Comparison of ENCODE assay signal across 8 cellular contexts in the genomic region with DNA sequence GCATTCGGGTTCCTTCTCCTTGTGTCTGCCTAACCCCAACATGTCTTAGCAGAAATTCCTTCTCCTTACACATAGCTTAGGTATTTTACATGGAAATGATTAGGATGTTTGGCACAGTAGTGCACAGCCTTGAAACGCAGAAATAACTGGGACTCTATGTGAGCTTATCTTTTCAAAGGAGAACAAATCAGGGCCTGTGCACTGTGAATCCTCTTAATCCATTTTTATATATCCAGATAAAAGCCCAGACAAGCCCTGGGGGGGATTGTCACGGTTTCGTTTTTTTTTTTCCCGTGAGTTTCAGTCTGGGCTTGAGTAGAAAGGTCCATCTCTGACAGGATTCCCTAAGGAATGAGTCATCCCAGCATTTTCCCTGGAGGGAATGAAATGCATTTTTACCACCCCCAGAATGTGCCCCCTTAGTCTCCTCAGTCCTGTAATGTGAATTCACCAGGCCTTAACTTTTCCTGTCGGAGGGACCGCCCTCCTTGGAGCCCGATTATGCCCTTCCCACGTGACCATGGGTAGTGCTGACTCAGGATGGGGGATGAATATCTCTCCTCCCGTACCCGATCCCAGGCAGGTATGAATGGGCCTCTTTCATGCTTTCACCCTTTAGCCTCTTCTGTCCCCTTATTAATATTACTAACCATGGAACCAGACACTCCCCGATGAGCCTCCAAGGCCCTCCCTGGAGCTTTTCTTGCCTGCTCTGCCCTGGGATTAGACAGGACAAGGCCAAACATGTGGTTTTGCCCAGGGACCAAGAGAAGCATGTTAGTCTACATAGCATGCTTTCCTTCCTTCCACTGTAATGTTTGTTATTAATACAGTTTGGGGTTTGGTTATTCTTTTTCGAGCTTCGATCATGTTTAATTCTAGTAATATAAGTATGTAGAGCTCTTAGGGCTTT. TPM values are rescaled to one million over a fixed set of nuclear protein-coding genes. Genes with fewer than 3 reads are reported as not detected.
A peak's percentile ranks its signal among the peaks of the same experiment; 100 is the strongest.
DNase-seq lines count a peak whose midpoint lies in the region; ATAC-seq, FAIRE-seq and TF ChIP-seq lines count a peak whose summit lies in the region.

No MANE protein-coding gene starts in this region.

- peak overlapping the region in 1 of 10 experiments; percentile 16; a peak in 2 of 20 replicates for H3K4me3 ChIP-seq in BLaER1 treated with 17β-estradiol and CSF1 and Interleukin-3, amounts not matched to agents 10 nM and 100 nM
- peak overlapping the region; percentile 23 for H3K4me3 ChIP-seq in SJCRH30
- peak overlapping the region; percentile 40 for H3K4me3 ChIP-seq in fibroblast of the aortic adventitia (ENCODE audit: low read depth, low read length)
- no peak overlapping the region for H3K4me3 ChIP-seq in ovary

- H3K27ac ChIP-seq in BLaER1 treated with 17β-estradiol and CSF1 and Interleukin-3, amounts not matched to agents 10 nM and 100 nM = peak overlapping the region in 10 of 11 experiments; percentile 9 to 97 (median 60); a peak in 20 of 22 replicates
- peak overlapping the region; percentile 94 for H3K27ac ChIP-seq in SJCRH30
- peak overlapping the region; percentile 9 to 63 for H3K27ac ChIP-seq in ovary

- intact Hi-C loops in ovary (cut with DNase I) = loop anchor here in 3 of 4 donors (2.0 to 10.0 kb wide), 5 partner anchors 18 to 298 kb away; no protein-coding TSS in a partner anchor

- no peak for ATAC-seq in GM18907 (IDR thresholded peaks at IDR 0.05; ENCODE audit: unreplicated experiment)

- FAIRE-seq in GM19239 (lab: Jason Lieb, UNC) = no peak

- peaks cover 11 to 100% (median 94%) of the 10 kb centered on the region in 11 experiments; a peak in 21 of 22 replicates for H3K36me3 ChIP-seq in BLaER1 treated with 17β-estradiol and CSF1 and Interleukin-3, amounts not matched to agents 10 nM and 100 nM
- H3K36me3 ChIP-seq in SJCRH30 = peaks cover 8% of the 10 kb centered on the region
- no peaks in the 10 kb centered on the region for H3K36me3 ChIP-seq in ovary

- H3K4me2 ChIP-seq in BLaER1 treated with 17β-estradiol and CSF1 and Interleukin-3, amounts not matched to agents 10 nM and 100 nM = peak overlapping the region; percentile 51 to 97 (median 86)

- WGBS in ovary, 3 donors = 10 to 19% (median 11%) methylated on average over 14 of the region's 14 CpGs

- no peaks in the 10 kb centered on the region for H3K27me3 ChIP-seq in BLaER1 treated with 17β-estradiol and CSF1 and Interleukin-3, amounts not matched to agents 10 nM and 100 nM
- H3K27me3 ChIP-seq in SJCRH30 (no peaks in the 10 kb centered on the region), ovary (no peaks in the 10 kb centered on the region)

- H3K4me1 ChIP-seq in BLaER1 treated with 17β-estradiol and CSF1 and Interleukin-3, amounts not matched to agents 10 nM and 100 nM = peaks cover 70 to 100% (median 89%) of the 10 kb centered on the region in 10 experiments
- H3K4me1 ChIP-seq in SJCRH30 (peaks cover 44% of the 10 kb centered on the region), ovary (ENCODE audit: insufficient read depth) (peaks cover 7% of the 10 kb centered on the region)

- H3K9me3 ChIP-seq in BLaER1 treated with 17β-estradiol and CSF1 and Interleukin-3, amounts not matched to agents 10 nM and 100 nM (replicated peaks in 1 of 11) = no peaks in the 10 kb centered on the region
- H3K9me3 ChIP-seq in SJCRH30 (replicated peaks) = no peaks in the 10 kb centered on the region
- no peaks in the 10 kb centered on the region for H3K9me3 ChIP-seq in ovary

- DNase-seq in SJCRH30 (peak; percentile 95 to 97), fibroblast of the aortic adventitia (ENCODE audit: low read depth) (peak; percentile 96), ovary (peak in 3 of 5 donors; percentile 47 to 65 (median 59)), SK-N-DZ (ENCODE audit: low spot score) (no peak), GM19239 (ENCODE audit: insufficient read length, low spot score) (no peak)
- no peak for DNase-seq in stimulated activated naive CD4-positive, alpha-beta T cell (lab: John Stamatoyannopoulos, UW)

- TF ChIP-seq CTCF in fibroblast of the aortic adventitia (IDR thresholded peaks at IDR 0.05; ENCODE audit: insufficient read depth, low read length) (no peak), ovary (IDR thresholded peaks at IDR 0.05) (no peak)

- TF ChIP-seq EP300 in ovary (IDR thresholded peaks at IDR 0.05) = no peak

- peak overlapping the region in 9 of 11 experiments; percentile 23 to 73 (median 52); a peak in 17 of 22 replicates for H3K9ac ChIP-seq in BLaER1 treated with 17β-estradiol and CSF1 and Interleukin-3, amounts not matched to agents 10 nM and 100 nM

- no peak for TF ChIP-seq POLR2A in ovary (IDR thresholded peaks at IDR 0.05)

- H4K20me1 ChIP-seq in BLaER1 treated with 17β-estradiol and CSF1 and Interleukin-3, amounts not matched to agents 10 nM and 100 nM = peaks cover 0 to 71% (median 68%) of the 10 kb centered on the region in 11 experiments; a peak in 20 of 22 replicates

RNA-seq across cellular contexts. Expression of gene NAA20, which starts 23.9 kb away (rescaled TPM):
- 63.8 and 71.3 TPM in 2 replicates for total RNA-seq in SJCRH30 (2014; rRNA removed; shearing (Covaris generic))
- total RNA-seq in fibroblast of the aortic adventitia (ENCODE audit: low replicate concordance) (19.3 and 49.3 TPM in 2 replicates), ovary (10 to 100 TPM; 19.4 to 58.6 (median 43.3) TPM)
- 10 to 100 TPM; 48.6 to 67.6 TPM for polyA plus RNA-seq in ovary
- 51.2 and 54.2 TPM in 2 replicates for polyA plus RNA-seq in SK-N-DZ (2014; cell fraction: cytosol; rRNA removed)
- 34.3 and 40.0 TPM in 2 replicates for polyA plus RNA-seq in SK-N-DZ (2014; cell fraction: nucleus; rRNA removed)

RNA-seq across cellular contexts. Expression of gene CRNKL1, which starts 59.0 kb away (rescaled TPM):
- total RNA-seq in SJCRH30 (2014; rRNA removed; shearing (Covaris generic)) = 49.4 and 51.8 TPM in 2 replicates
- total RNA-seq in fibroblast of the aortic adventitia (ENCODE audit: low replicate concordance) (31.2 and 109 TPM in 2 replicates), ovary (10 to 100 TPM; 19.4 to 25.0 (median 22.8) TPM)
- 10 to 100 TPM; 12.7 to 22.4 TPM for polyA plus RNA-seq in ovary
- polyA plus RNA-seq in SK-N-DZ (2014; cell fraction: cytosol; rRNA removed) = 35.6 and 37.3 TPM in 2 replicates
- 18.2 and 19.3 TPM in 2 replicates for polyA plus RNA-seq in SK-N-DZ (2014; cell fraction: nucleus; rRNA removed)

RNA-seq across cellular contexts. Expression of gene CFAP61, which starts 59.1 kb away (rescaled TPM):
- total RNA-seq in SJCRH30 (2014; rRNA removed; shearing (Covaris generic)) = 0.23 and 0.40 TPM in 2 replicates
- total RNA-seq in fibroblast of the aortic adventitia (ENCODE audit: low replicate concordance) (0.18 TPM in 1 of 2 replicates, not detected in the other), ovary (10 to 100 TPM in 1 of 7 donors, 1 to 10 TPM in 3, under 1 TPM in 2, not detected in 1; 0.24 to 13.1 (median 1.4) TPM)
- under 1 TPM; 0.12 to 0.75 TPM for polyA plus RNA-seq in ovary
- polyA plus RNA-seq in SK-N-DZ (2014; cell fraction: cytosol; rRNA removed) = 0.90 and 1.8 TPM in 2 replicates
- polyA plus RNA-seq in SK-N-DZ (2014; cell fraction: nucleus; rRNA removed) = 0.18 TPM in 1 of 2 replicates, not detected in the other

Comparison
In these comparisons a context has a peak if more than half of its experiments do, and no peak if none do; other contexts are left out.
1. H3K27ac ChIP-seq: peak in every context shown above with its lines; median percentile 94 in SJCRH30; 60 in BLaER1 treated with 17β-estradiol and CSF1 and Interleukin-3, amounts not matched to agents 10 nM and 100 nM; 36 in ovary.
2. DNase-seq: peak in SJCRH30 (2 of 2), fibroblast of the aortic adventitia (single experiment) and ovary (3 of 5); none in SK-N-DZ (single experiment), stimulated activated naive CD4-positive, alpha-beta T cell (0 of 6) and GM19239 (single experiment).